ENCODE assay signal across 31 cellular contexts in genomic region chr5:12570688-12571087, GRCh38.
"Had no signal": no experiment of that assay in that cellular context is flagged by ENCODE, and none has a peak within 500 bp of the region (broad histone marks: within the 10 kb centered on the region; RNA-seq: fewer than 3 reads in every experiment).

No MANE protein-coding gene starts in this region.

- H3K4me1 Mint-ChIP-seq: activated B cell treated with CpG ODN at 0.5 μM for 24 hours; activated CD4-positive, alpha-beta T cell treated with anti-CD3 and anti-CD28 coated beads for 36 hours; activated CD4-positive, alpha-beta T cell treated with anti-CD3 and anti-CD28 coated beads, Interleukin-2, amount 10 ng/mL, durations not matched to agents 24 days and 14 days; activated CD8-positive, alpha-beta memory T cell treated with anti-CD3 and anti-CD28 coated beads, Interleukin-2, amount 10 ng/mL, durations not matched to agents 7 days and 5 days; activated naive CD4-positive, alpha-beta T cell treated with anti-CD3 and anti-CD28 coated beads, Interleukin-2, amount 10 ng/mL, durations not matched to agents 7 days and 5 days; activated naive CD8-positive, alpha-beta T cell treated with anti-CD3 and anti-CD28 coated beads, Interleukin-2, amount 10 ng/mL, durations not matched to agents 7 days and 5 days; central memory CD8-positive, alpha-beta T cell; T-helper 17 cell had no signal

- H3K4me3 Mint-ChIP-seq: activated B cell treated with CpG ODN at 0.5 μM for 24 hours; activated CD4-positive, alpha-beta memory T cell treated with anti-CD3 and anti-CD28 coated beads for 36 hours; activated CD4-positive, alpha-beta T cell treated with anti-CD3 and anti-CD28 coated beads for 36 hours; activated CD4-positive, alpha-beta T cell treated with anti-CD3 and anti-CD28 coated beads, Interleukin-2, amount 10 ng/mL, durations not matched to agents 24 days and 14 days; activated CD8-positive, alpha-beta memory T cell treated with anti-CD3 and anti-CD28 coated beads, Interleukin-2, amount 10 ng/mL, durations not matched to agents 7 days and 5 days; activated CD8-positive, alpha-beta T cell treated with anti-CD3 and anti-CD28 coated beads, Interleukin-2, amount 10 ng/mL, durations not matched to agents 7 days and 5 days; activated naive CD4-positive, alpha-beta T cell treated with anti-CD3 and anti-CD28 coated beads, Interleukin-2, amount 10 ng/mL, durations not matched to agents 7 days and 5 days; activated naive CD8-positive, alpha-beta T cell treated with anti-CD3 and anti-CD28 coated beads, Interleukin-2, amount 10 ng/mL, durations not matched to agents 7 days and 5 days; activated T-helper 1 cell treated with anti-CD3 and anti-CD28 coated beads, Interleukin-12 subunit alpha, Interleukin-12 subunit beta, Interleukin-2, Interleukin-4 antibody, amounts not matched to agents 30 ng/mL and 10 ng/mL and 1 ng/mL, durations not matched to agents 14 hours and 24 hours and 36 hours; central memory CD8-positive, alpha-beta T cell; dendritic cell treated with granulocyte-macrophage colony-stimulating factor and Interleukin-4, amounts not matched to agents 40 ng/mL and 50 ng/mL, for 4 days; endodermal cell; T-helper 17 cell; T-helper 2 cell treated with Interferon-gamma antibody and Interleukin-4, amounts not matched to agents 5 μg/mL and 100 μg/mL, for 36 hours had no signal

- DNase-seq: activated B cell treated with CpG ODN at 0.5 μM for 24 hours; activated CD4-positive, alpha-beta memory T cell treated with anti-CD3 and anti-CD28 coated beads for 36 hours; activated CD4-positive, alpha-beta T cell treated with anti-CD3 and anti-CD28 coated beads for 36 hours; activated CD4-positive, alpha-beta T cell treated with anti-CD3 and anti-CD28 coated beads, Interleukin-2, amount 10 ng/mL, durations not matched to agents 24 days and 14 days; activated CD4-positive, CD25-positive, alpha-beta regulatory T cell treated with anti-CD3 and anti-CD28 coated beads, Interleukin-2, amount 50 U/mL, for 72 hours; activated CD8-positive, alpha-beta memory T cell treated with anti-CD3 and anti-CD28 coated beads, Interleukin-2, amount 10 ng/mL, durations not matched to agents 7 days and 5 days; activated CD8-positive, alpha-beta memory T cell treated with anti-CD3 and anti-CD28 coated beads, Interleukin-2, amount 50 U/mL, for 4 hours; activated CD8-positive, alpha-beta T cell treated with anti-CD3 and anti-CD28 coated beads, Interleukin-2, amount 10 ng/mL, durations not matched to agents 7 days and 5 days; activated effector memory CD4-positive, alpha-beta T cell treated with anti-CD3 and anti-CD28 coated beads, Interleukin-2, amount 50 U/mL, for 16 hours; activated naive CD4-positive, alpha-beta T cell treated with anti-CD3 and anti-CD28 coated beads, Interleukin-2, amount 10 ng/mL, durations not matched to agents 7 days and 5 days; activated naive CD8-positive, alpha-beta T cell treated with anti-CD3 and anti-CD28 coated beads, Interleukin-2, amount 10 ng/mL, durations not matched to agents 7 days and 5 days; activated T-cell treated with anti-CD3 and anti-CD28 coated beads, Interleukin-2, amount 50 U/mL, for 1 hour; activated T-cell treated with anti-CD3 and anti-CD28 coated beads, Interleukin-2, amount 50 U/mL, for 48 hours; brain microvascular endothelial cell; dorsolateral prefrontal cortex; effector memory CD4-positive, alpha-beta T cell; endodermal cell; esophagus squamous epithelium; foreskin melanocyte; heart right ventricle; T-helper 17 cell; T1000; WERI-Rb-1 had no signal

- H3K27me3 Mint-ChIP-seq: activated B cell treated with CpG ODN at 0.5 μM for 24 hours; activated CD4-positive, alpha-beta memory T cell treated with anti-CD3 and anti-CD28 coated beads for 36 hours; activated CD4-positive, alpha-beta T cell treated with anti-CD3 and anti-CD28 coated beads for 36 hours; activated CD4-positive, alpha-beta T cell treated with anti-CD3 and anti-CD28 coated beads, Interleukin-2, amount 10 ng/mL, durations not matched to agents 24 days and 14 days; activated CD8-positive, alpha-beta memory T cell treated with anti-CD3 and anti-CD28 coated beads, Interleukin-2, amount 10 ng/mL, durations not matched to agents 7 days and 5 days; activated naive CD4-positive, alpha-beta T cell treated with anti-CD3 and anti-CD28 coated beads, Interleukin-2, amount 10 ng/mL, durations not matched to agents 7 days and 5 days; activated naive CD8-positive, alpha-beta T cell treated with anti-CD3 and anti-CD28 coated beads, Interleukin-2, amount 10 ng/mL, durations not matched to agents 7 days and 5 days; central memory CD8-positive, alpha-beta T cell; dendritic cell treated with granulocyte-macrophage colony-stimulating factor and Interleukin-4, amounts not matched to agents 40 ng/mL and 50 ng/mL, for 4 days; T-helper 17 cell had no signal

- H3K27ac Mint-ChIP-seq: activated B cell treated with CpG ODN at 0.5 μM for 24 hours; activated CD4-positive, alpha-beta memory T cell treated with anti-CD3 and anti-CD28 coated beads for 36 hours; activated CD4-positive, alpha-beta T cell treated with anti-CD3 and anti-CD28 coated beads for 36 hours; activated CD4-positive, alpha-beta T cell treated with anti-CD3 and anti-CD28 coated beads, Interleukin-2, amount 10 ng/mL, durations not matched to agents 24 days and 14 days; activated CD8-positive, alpha-beta memory T cell treated with anti-CD3 and anti-CD28 coated beads, Interleukin-2, amount 10 ng/mL, durations not matched to agents 7 days and 5 days; activated CD8-positive, alpha-beta T cell treated with anti-CD3 and anti-CD28 coated beads, Interleukin-2, amount 10 ng/mL, durations not matched to agents 7 days and 5 days; activated naive CD4-positive, alpha-beta T cell treated with anti-CD3 and anti-CD28 coated beads, Interleukin-2, amount 10 ng/mL, durations not matched to agents 7 days and 5 days; activated naive CD4-positive, alpha-beta T cell treated with anti-CD3 and anti-CD28 coated beads, Interleukin-2, amount 50 U/mL, for 72 hours; activated naive CD8-positive, alpha-beta T cell treated with anti-CD3 and anti-CD28 coated beads, Interleukin-2, amount 10 ng/mL, durations not matched to agents 7 days and 5 days; activated T-helper 1 cell treated with anti-CD3 and anti-CD28 coated beads, Interleukin-12 subunit alpha, Interleukin-12 subunit beta, Interleukin-2, Interleukin-4 antibody, amounts not matched to agents 30 ng/mL and 10 ng/mL and 1 ng/mL, durations not matched to agents 14 hours and 24 hours and 36 hours; activated T-helper 2 cell treated with anti-CD3 and anti-CD28 coated beads, Interferon-gamma antibody, Interleukin-2, Interleukin-4, amounts not matched to agents 10 μg/mL and 5 μg/mL and 100 μg/mL, durations not matched to agents 14 hours and 24 hours and 36 hours; dendritic cell treated with granulocyte-macrophage colony-stimulating factor and Interleukin-4, amounts not matched to agents 40 ng/mL and 50 ng/mL, for 4 days; endodermal cell; T-helper 17 cell; T-helper 2 cell treated with Interferon-gamma antibody and Interleukin-4, amounts not matched to agents 5 μg/mL and 100 μg/mL, for 36 hours had no signal

- FAIRE-seq: bronchial epithelial cell had no signal

- H3K9me3 Mint-ChIP-seq: activated B cell treated with CpG ODN at 0.5 μM for 24 hours, endodermal cell had no signal

- H3K36me3 Mint-ChIP-seq: activated CD4-positive, alpha-beta memory T cell treated with anti-CD3 and anti-CD28 coated beads for 36 hours; activated CD8-positive, alpha-beta memory T cell treated with anti-CD3 and anti-CD28 coated beads, Interleukin-2, amount 10 ng/mL, durations not matched to agents 7 days and 5 days; activated naive CD4-positive, alpha-beta T cell treated with anti-CD3 and anti-CD28 coated beads, Interleukin-2, amount 10 ng/mL, durations not matched to agents 7 days and 5 days; activated naive CD8-positive, alpha-beta T cell treated with anti-CD3 and anti-CD28 coated beads, Interleukin-2, amount 10 ng/mL, durations not matched to agents 7 days and 5 days had no signal

- ATAC-seq: activated CD4-positive, alpha-beta T cell treated with anti-CD3 and anti-CD28 coated beads for 36 hours; activated CD8-positive, alpha-beta memory T cell treated with anti-CD3 and anti-CD28 coated beads, Interleukin-2, amount 10 ng/mL, durations not matched to agents 7 days and 5 days; activated CD8-positive, alpha-beta T cell treated with anti-CD3 and anti-CD28 coated beads, Interleukin-2, amount 10 ng/mL, durations not matched to agents 7 days and 5 days; activated naive CD4-positive, alpha-beta T cell treated with anti-CD3 and anti-CD28 coated beads, Interleukin-2, amount 50 U/mL, for 72 hours; gastroesophageal sphincter; heart right ventricle; T-helper 17 cell had no signal
